Comparison of ENCODE assay signal across 8 cellular contexts in genomic region chrX:40094900-40095587, GRCh38. TPM values are rescaled to one million over a fixed set of nuclear protein-coding genes. Genes with fewer than 3 reads are reported as not detected.
DNase-seq lines count a peak whose midpoint lies in the region; ATAC-seq and TF ChIP-seq lines count a peak whose summit lies in the region.

No MANE protein-coding gene starts in this region.

- peak overlapping the region; percentile 92 to 99 (median 97) for H3K27ac Mint-ChIP-seq in brain

- peak overlapping the region; percentile 39 to 79 for H3K4ac ChIP-seq in mesenchymal stem cell (ENCODE audit: low read depth in 1 of 2, low read length in 2 of 2)

- H3K27me3 ChIP-seq in HUES48 (ENCODE audit: control insufficient read depth, insufficient read depth, low read length) (peaks cover 30% of the 10 kb centered on the region), mesenchymal stem cell (ENCODE audit: control insufficient read depth in 1 of 2, insufficient read depth in 1 of 2, low read length in 2 of 2) (peaks cover 0 to 48% of the 10 kb centered on the region in 2 experiments)

- H3K4me1 ChIP-seq in HUES48 (ENCODE audit: control insufficient read depth, insufficient read depth, low read length) (peaks cover 18% of the 10 kb centered on the region), mesenchymal stem cell (ENCODE audit: control insufficient read depth, insufficient read depth, low read depth, low read length) (peaks cover 15% of the 10 kb centered on the region)

- H3K27ac ChIP-seq in HUES48 (ENCODE audit: low read depth, low read length) (peak overlapping the region; percentile 35), mesenchymal stem cell (ENCODE audit: low read length, poor library complexity, severe bottlenecking) (peak overlapping the region; percentile 21)

- no peak overlapping the region for H2AK5ac ChIP-seq in mesenchymal stem cell (ENCODE audit: low read length, severe bottlenecking)

- H3K18ac ChIP-seq in mesenchymal stem cell (ENCODE audit: low read depth in 1 of 2, low read length in 2 of 2) = peak overlapping the region; percentile 50 to 78

- peak overlapping the region in 1 of 2 experiments; percentile 24 for H3K23ac ChIP-seq in mesenchymal stem cell (ENCODE audit: low read length in 2 of 2)

- H3K9ac ChIP-seq in HUES48 (ENCODE audit: low read depth, low read length) (peak overlapping the region; percentile 66), mesenchymal stem cell (ENCODE audit: low read length) (peak overlapping the region; percentile 62)

- H3K4me1 Mint-ChIP-seq in brain = peaks cover 38% of the 10 kb centered on the region

- TF ChIP-seq CTCF in AG09309 (IDR thresholded peaks at IDR 0.05; ENCODE audit: control insufficient read depth, insufficient read depth, low read depth, low read length, missing control alignments) (no peak), brain (conservative IDR thresholded peaks at IDR 0.05) (no peak)

- no peak for ATAC-seq in sciatic nerve
- no peak for ATAC-seq in GM21423 (IDR thresholded peaks at IDR 0.05; ENCODE audit: unreplicated experiment)

- no peak overlapping the region for H2BK5ac ChIP-seq in mesenchymal stem cell (ENCODE audit: low read depth, low read length, poor library complexity, severe bottlenecking)

- H3K9me3 Mint-ChIP-seq in brain = peaks cover 0 to 13% (median 0%) of the 10 kb centered on the region in 5 experiments

- H3K9me3 ChIP-seq in HUES48 (ENCODE audit: control insufficient read depth, insufficient read depth, low read length) = 0 out of 2 replicates have a peak, but pooled peaks cover 5% of the 10 kb centered on the region
- H3K9me3 ChIP-seq in mesenchymal stem cell (ENCODE audit: control insufficient read depth, low read length) = no peaks in the 10 kb centered on the region

- no peaks in the 10 kb centered on the region for H3K79me1 ChIP-seq in mesenchymal stem cell (replicated peaks; ENCODE audit: low read length, poor library complexity, severe bottlenecking)

- no peak overlapping the region for H4K91ac ChIP-seq in mesenchymal stem cell (ENCODE audit: low read length)

- H2BK120ac ChIP-seq in mesenchymal stem cell (ENCODE audit: low read depth, low read length) = peak overlapping the region; percentile 19

- H3K27me3 Mint-ChIP-seq in brain = peaks cover 35% of the 10 kb centered on the region

- WGBS in mesenchymal stem cell = under 1% methylated on average over 26 of the region's 34 CpGs

- intact Hi-C loops in sciatic nerve (cut with DNase I) = loop anchor here (5.0 kb wide), 1 partner anchor 62 kb away; no protein-coding TSS in a partner anchor

- H3K4me3 Mint-ChIP-seq in brain = peak overlapping the region; percentile 88 to 98 (median 95)

- H3K36me3 Mint-ChIP-seq in brain = peaks cover 12% of the 10 kb centered on the region

- DNase-seq in AG09309 (ENCODE audit: low read depth) = no peak
- DNase-seq in mesenchymal stem cell = peak; percentile 47
- no peak for DNase-seq in sciatic nerve (ENCODE audit: low spot score)
- DNase-seq in H4 (ENCODE audit: low spot score) = no peak
- DNase-seq in activated CD4-positive, CD25-positive, alpha-beta regulatory T cell (lab: John Stamatoyannopoulos, UW) = no peak

- H3K14ac ChIP-seq in mesenchymal stem cell (ENCODE audit: low read length in 2 of 2) = peak overlapping the region in 1 of 2 experiments; percentile 86

- H3K36me3 ChIP-seq in HUES48 (ENCODE audit: control insufficient read depth, insufficient read depth, low read length) (no peaks in the 10 kb centered on the region), mesenchymal stem cell (ENCODE audit: control insufficient read depth in 1 of 2, insufficient read depth in 2 of 2, low read depth in 1 of 2, low read length in 2 of 2) (no peaks in the 10 kb centered on the region)

- H3K4me3 ChIP-seq in AG09309 (ENCODE audit: control insufficient read depth, low read depth, low read length) = peak overlapping the region; percentile 61
- peak overlapping the region; percentile 74 for H3K4me3 ChIP-seq in HUES48 (ENCODE audit: low read depth, low read length)
- peak overlapping the region; percentile 60 to 76 for H3K4me3 ChIP-seq in mesenchymal stem cell (ENCODE audit: insufficient read depth in 1 of 2, low read depth in 1 of 2, low read length in 2 of 2)

- H2AFZ ChIP-seq in mesenchymal stem cell (ENCODE audit: low read depth, low read length) = no peak overlapping the region

- H3K4me2 ChIP-seq in mesenchymal stem cell (ENCODE audit: low read length, poor library complexity, severe bottlenecking) = peak overlapping the region; percentile 89

- H2BK15ac ChIP-seq in mesenchymal stem cell (ENCODE audit: low read depth, poor library complexity, severe bottlenecking) = no peak overlapping the region

- no peak overlapping the region for H4K8ac ChIP-seq in mesenchymal stem cell (ENCODE audit: low read length)

- H2BK12ac ChIP-seq in mesenchymal stem cell (ENCODE audit: low read length in 2 of 2) = no peak overlapping the region

RNA-seq across cellular contexts. Expression of gene BCOR, which starts 2.7 kb away (rescaled TPM):
- polyA plus RNA-seq in brain (ENCODE audit: insufficient read depth, low read depth, low replicate concordance) = 41.6 TPM
- 16.0 TPM for polyA plus RNA-seq in mesenchymal stem cell (2013, experiment 1 of 2)
- 14.9 TPM for polyA plus RNA-seq in mesenchymal stem cell (2013, experiment 2 of 2)
- 42.0 TPM for total RNA-seq in sciatic nerve
- total RNA-seq in H4 (2014; rRNA removed; shearing (Covaris generic)) = 22.8 and 23.8 TPM in 2 replicates
